Comparison of ENCODE assay signal across 8 cellular contexts in genomic region chr20:51924509-51924908, GRCh38.
"Had no signal": no experiment of that assay in that cellular context is flagged by ENCODE, and none has a peak within 500 bp of the region (broad histone marks: within the 10 kb centered on the region; RNA-seq: fewer than 3 reads in every experiment).

No MANE protein-coding gene starts in this region.

- FAIRE-seq: G401.6, GM12878, GM12891, GM12892, GM18507, GM19239 had no signal

- ATAC-seq: GM12878 had no signal

- H3K4me3 ChIP-seq: GM12878 had no signal

- DNase-seq: GDM1, GF-D8 had no signal
